ENCODE assay signal across 13 cellular contexts in the genomic region with DNA sequence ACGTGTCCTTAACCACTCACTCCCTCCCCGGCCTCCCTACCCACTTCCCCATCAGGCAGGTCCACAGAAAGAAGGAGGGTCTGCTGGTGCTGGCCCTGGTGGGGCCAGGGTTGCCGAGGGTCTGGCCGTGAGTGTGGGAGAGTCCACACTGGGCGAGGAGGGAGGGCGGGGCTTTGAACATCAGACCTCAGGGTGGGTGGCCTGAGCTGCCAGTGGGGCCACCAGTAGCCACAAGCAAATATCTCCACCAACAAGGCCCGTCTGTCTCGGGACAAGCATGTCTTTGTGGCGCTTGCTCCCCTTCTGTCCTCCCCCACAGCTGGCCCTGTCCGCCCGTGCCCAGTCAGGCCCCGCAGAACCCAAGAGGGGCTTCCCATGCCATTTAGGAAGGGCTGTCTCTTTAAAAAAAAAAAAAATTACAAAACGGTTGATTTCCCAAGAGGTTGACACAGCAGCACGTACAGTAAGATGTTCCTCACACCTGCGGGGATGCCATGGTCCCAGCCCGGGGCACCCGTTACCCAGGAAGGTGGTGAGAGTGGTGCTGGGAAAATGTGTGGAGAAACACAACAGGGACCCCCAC. TPM values are rescaled to one million over a fixed set of nuclear protein-coding genes. Genes with fewer than 3 reads are reported as not detected.
DNase-seq lines count a peak whose midpoint lies in the region; ATAC-seq, FAIRE-seq and TF ChIP-seq lines count a peak whose summit lies in the region.
"Had no signal": no experiment of that assay in that cellular context is flagged by ENCODE, and none has a peak within 500 bp of the region (broad histone marks: within the 10 kb centered on the region; RNA-seq: fewer than 3 reads in every experiment).

No MANE protein-coding gene starts in this region.

- H3K36me3 Mint-ChIP-seq in activated naive CD8-positive, alpha-beta T cell treated with anti-CD3 and anti-CD28 coated beads for 36 hours: no peaks in the 10 kb centered on the region
- H3K36me3 Mint-ChIP-seq in activated naive CD8-positive, alpha-beta T cell treated with anti-CD3 and anti-CD28 coated beads, Interleukin-2, amount 50 U/mL, for 24 hours (ENCODE audit: low read depth): no peaks in the 10 kb centered on the region

- H3K36me3 ChIP-seq in kidney (ENCODE audit: control insufficient read depth in 1 of 2, insufficient read depth in 2 of 2, low read length in 2 of 2): peaks cover 0 to 2% of the 10 kb centered on the region in 2 donors
- H3K36me3 ChIP-seq: brain microvascular endothelial cell, thoracic aorta had no signal

- peaks cover 0 to 5% of the 10 kb centered on the region in 2 donors for H3K4me1 ChIP-seq in kidney (ENCODE audit: control insufficient read depth in 1 of 2, insufficient read depth in 1 of 2, low read depth in 1 of 2, low read length in 2 of 2)

- no peak for ATAC-seq in activated naive CD8-positive, alpha-beta T cell treated with anti-CD3 and anti-CD28 coated beads, Interleukin-2, amount 50 U/mL, for 24 hours
- ATAC-seq in GM21447 (IDR thresholded peaks at IDR 0.05; ENCODE audit: unreplicated experiment): no peak

- TF ChIP-seq CTCF in kidney (IDR thresholded peaks at IDR 0.05; ENCODE audit: borderline replicate concordance, extremely low read depth, insufficient read depth): no peak

- no peaks in the 10 kb centered on the region for H3K9me3 Mint-ChIP-seq in activated naive CD8-positive, alpha-beta T cell treated with anti-CD3 and anti-CD28 coated beads for 36 hours
- no peaks in the 10 kb centered on the region for H3K9me3 Mint-ChIP-seq in activated naive CD8-positive, alpha-beta T cell treated with anti-CD3 and anti-CD28 coated beads, Interleukin-2, amount 50 U/mL, for 24 hours

- DNase-seq in activated naive CD8-positive, alpha-beta T cell treated with anti-CD3 and anti-CD28 coated beads for 36 hours: no peak
- DNase-seq in activated naive CD8-positive, alpha-beta T cell treated with anti-CD3 and anti-CD28 coated beads, Interleukin-2, amount 50 U/mL, for 24 hours: no peak
- DNase-seq in kidney (peak; percentile 75), NCI-H774 (lab: John Stamatoyannopoulos, UW) (no peak), NCI-H446 (lab: John Stamatoyannopoulos, UW) (no peak)
- DNase-seq: activated CD4-positive, alpha-beta T cell treated with anti-CD3 and anti-CD28 coated beads for 4 hours; brain microvascular endothelial cell; DMS53; NCI-H187; SW 1271 had no signal

- no peak overlapping the region for H3K4me3 Mint-ChIP-seq in activated naive CD8-positive, alpha-beta T cell treated with anti-CD3 and anti-CD28 coated beads for 36 hours
- H3K4me3 Mint-ChIP-seq in activated naive CD8-positive, alpha-beta T cell treated with anti-CD3 and anti-CD28 coated beads, Interleukin-2, amount 50 U/mL, for 24 hours: no peak overlapping the region

- no peak overlapping the region for H3K4me3 ChIP-seq in kidney (ENCODE audit: low read length in 2 of 2)
- H3K4me3 ChIP-seq: thoracic aorta had no signal

- no peak overlapping the region for H3K27ac ChIP-seq in kidney (ENCODE audit: low read depth in 2 of 2, low read length in 2 of 2)
- H3K27ac ChIP-seq: brain microvascular endothelial cell had no signal

- intact Hi-C loops in kidney (cut with DNase I): loop anchor here (10.0 kb wide), 1 partner anchor 175 kb away; no protein-coding TSS in a partner anchor

- H3K9me3 ChIP-seq in kidney (ENCODE audit: control insufficient read depth in 1 of 2, low read length in 2 of 2): no peaks in the 10 kb centered on the region
- H3K9me3 ChIP-seq: thoracic aorta had no signal

- FAIRE-seq in kidney (lab: Jason Lieb, UNC): no peak
- FAIRE-seq: H54 had no signal

- H3K4me1 Mint-ChIP-seq in activated naive CD8-positive, alpha-beta T cell treated with anti-CD3 and anti-CD28 coated beads for 36 hours: peaks cover 6% of the 10 kb centered on the region
- H3K4me1 Mint-ChIP-seq in activated naive CD8-positive, alpha-beta T cell treated with anti-CD3 and anti-CD28 coated beads, Interleukin-2, amount 50 U/mL, for 24 hours: peaks cover 9% of the 10 kb centered on the region

- H3K27me3 Mint-ChIP-seq in activated naive CD8-positive, alpha-beta T cell treated with anti-CD3 and anti-CD28 coated beads for 36 hours: no peaks in the 10 kb centered on the region
- peaks cover under 1% of the 10 kb centered on the region for H3K27me3 Mint-ChIP-seq in activated naive CD8-positive, alpha-beta T cell treated with anti-CD3 and anti-CD28 coated beads, Interleukin-2, amount 50 U/mL, for 24 hours

- peak overlapping the region; percentile 50 for H3K27ac Mint-ChIP-seq in activated naive CD8-positive, alpha-beta T cell treated with anti-CD3 and anti-CD28 coated beads for 36 hours
- no peak overlapping the region for H3K27ac Mint-ChIP-seq in activated naive CD8-positive, alpha-beta T cell treated with anti-CD3 and anti-CD28 coated beads, Interleukin-2, amount 50 U/mL, for 24 hours

- H3K9ac ChIP-seq in kidney (ENCODE audit: low read length in 2 of 2): no peak overlapping the region

RNA-seq across cellular contexts. Expression of gene TALDO1, which starts 17.7 kb away (rescaled TPM):
- total RNA-seq in activated naive CD8-positive, alpha-beta T cell treated with anti-CD3 and anti-CD28 coated beads for 36 hours: 100 to 1,000 TPM; 231 to 243 TPM
- 175 TPM for total RNA-seq in kidney
- 312 TPM for polyA plus RNA-seq in kidney (ENCODE audit: insufficient read depth, low read depth, low replicate concordance)

RNA-seq across cellular contexts. Expression of gene EPS8L2, which starts 23.6 kb away (rescaled TPM):
- total RNA-seq in activated naive CD8-positive, alpha-beta T cell treated with anti-CD3 and anti-CD28 coated beads for 36 hours: 10 to 100 TPM; 13.3 to 15.9 TPM
- total RNA-seq in kidney: 287 TPM
- 199 TPM for polyA plus RNA-seq in kidney (ENCODE audit: insufficient read depth, low read depth, low replicate concordance)

RNA-seq across cellular contexts. Expression of gene TMEM80, which starts 34.0 kb away (rescaled TPM):
- total RNA-seq in activated naive CD8-positive, alpha-beta T cell treated with anti-CD3 and anti-CD28 coated beads for 36 hours: 1 to 10 TPM; 7.6 to 9.2 TPM
- 38.6 TPM for total RNA-seq in kidney
- 36.2 TPM for polyA plus RNA-seq in kidney (ENCODE audit: insufficient read depth, low read depth, low replicate concordance)

RNA-seq across cellular contexts. Expression of gene DEAF1, which starts 34.6 kb away (rescaled TPM):
- total RNA-seq in activated naive CD8-positive, alpha-beta T cell treated with anti-CD3 and anti-CD28 coated beads for 36 hours: 10 to 100 TPM; 46.1 to 49.7 TPM
- 54.5 TPM for total RNA-seq in kidney
- 30.2 TPM for polyA plus RNA-seq in kidney (ENCODE audit: insufficient read depth, low read depth, low replicate concordance)

RNA-seq across cellular contexts. Expression of gene GATD1, which starts 47.7 kb away (rescaled TPM):
- total RNA-seq in activated naive CD8-positive, alpha-beta T cell treated with anti-CD3 and anti-CD28 coated beads for 36 hours: 10 to 100 TPM; 47.7 to 51.9 TPM
- 66.2 TPM for total RNA-seq in kidney
- polyA plus RNA-seq in kidney (ENCODE audit: insufficient read depth, low read depth, low replicate concordance): 38.3 TPM

Comparison
In these comparisons a context has a peak if more than half of its experiments do, and no peak if none do; other contexts are left out.
1. RNA of gene EPS8L2, which starts 23.6 kb away (total RNA-seq): 287 TPM in kidney (single experiment); 13.3 to 15.9 TPM in activated naive CD8-positive, alpha-beta T cell treated with anti-CD3 and anti-CD28 coated beads for 36 hours; every median in the first group is over 10 times any median in the second.